ENCODE assay signal across 8 cellular contexts in the genomic region with DNA sequence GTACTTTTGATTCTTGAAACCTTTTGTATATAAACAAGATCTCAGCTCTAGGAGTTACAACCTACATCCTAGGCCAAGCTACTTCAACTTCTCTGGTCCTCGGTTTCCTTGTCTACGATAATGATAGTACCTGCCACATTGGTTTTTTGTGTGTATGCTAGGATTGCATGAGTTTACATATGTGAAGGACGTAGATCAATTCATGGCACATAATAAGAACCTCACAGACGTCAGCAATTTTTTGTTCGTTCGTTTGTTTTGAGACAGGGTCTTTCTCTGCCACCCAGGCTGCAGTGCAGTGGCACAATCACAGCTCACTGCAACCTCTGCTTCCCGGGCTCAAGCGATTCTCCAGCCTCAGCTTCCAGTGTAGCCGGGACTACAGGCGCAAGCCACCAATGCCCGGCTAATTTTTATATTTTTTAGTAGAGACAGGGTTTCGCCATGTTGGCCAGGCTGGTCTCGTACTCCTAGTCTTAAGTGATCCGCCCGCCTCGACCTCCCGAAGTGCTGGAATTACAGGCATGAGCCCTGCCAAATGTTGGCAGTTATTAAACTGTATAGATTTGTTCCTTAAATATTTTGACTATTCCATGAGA. TPM values are rescaled to one million over a fixed set of nuclear protein-coding genes. Genes with fewer than 3 reads are reported as not detected.
DNase-seq lines count a peak whose midpoint lies in the region; ATAC-seq and TF ChIP-seq lines count a peak whose summit lies in the region.

No MANE protein-coding gene starts in this region.

- peaks cover 27 to 31% (median 31%) of the 10 kb centered on the region in 3 donors for H3K4me1 Mint-ChIP-seq in T-cell

- H3K4me3 Mint-ChIP-seq in T-cell = peak overlapping the region; percentile 92 to 98 (median 96)

- H2AFZ ChIP-seq in fibroblast of lung (ENCODE audit: low read length) = peak overlapping the region; percentile 80

- H3K9me3 ChIP-seq in HEK293 (ENCODE audit: control insufficient read depth, insufficient read depth, low read depth, low read length) (no peaks in the 10 kb centered on the region), fibroblast of lung (ENCODE audit: control insufficient read depth, insufficient read depth, low read depth, low read length) (no peaks in the 10 kb centered on the region), prostate gland (no peaks in the 10 kb centered on the region)

- peak overlapping the region; percentile 87 for H3K4me2 ChIP-seq in fibroblast of lung (ENCODE audit: extremely low read depth, insufficient read depth, low read length)

- H3K4me1 ChIP-seq in HEK293 (ENCODE audit: control insufficient read depth, insufficient read depth, low read length) (peaks cover 3% of the 10 kb centered on the region), fibroblast of lung (ENCODE audit: control insufficient read depth, extremely low read depth, insufficient read depth, low read length) (peaks cover 15% of the 10 kb centered on the region), prostate gland (replicated peaks) (peaks cover 3% of the 10 kb centered on the region)

- peaks cover 30% of the 10 kb centered on the region for H3K79me2 ChIP-seq in fibroblast of lung (ENCODE audit: control insufficient read depth, insufficient read depth, low read length)

- H3K4me3 ChIP-seq in HEK293 (ENCODE audit: low read depth, low read length) (peak overlapping the region; percentile 98), fibroblast of lung (replicated peaks in 1 of 4; ENCODE audit: control extremely low read depth in 1 of 4, insufficient read depth in 1 of 4, low read depth in 3 of 4, low read length in 4 of 4) (peak overlapping the region; percentile 46 to 93 (median 77)), prostate gland (peak overlapping the region; percentile 86 to 87)

- CTCF ChIA-PET in HEK293 (lab: Yijun Ruan, JAX) (interaction anchor here (0.5 to 1.3 kb wide), 3 partner anchors 33 to 142 kb away, joined by 3 read pairs; no protein-coding TSS in a partner anchor), T-cell (lab: Charles Lee) (interaction anchor here in 1 of 2 donors (0.6 kb wide), 1 partner anchor 177 kb away, joined by 3 read pairs; no protein-coding TSS in a partner anchor)

- POLR2A ChIA-PET in HEK293 (lab: Yijun Ruan, JAX) (interaction anchor here (0.7 to 2.1 kb wide), 16 partner anchors 10 to 206 kb away, joined by 3 to 21 read pairs (median 4); a partner anchor contains a TSS), T-cell (lab: Charles Lee) (interaction anchor here (1.2 kb wide), 2 partner anchors 27 to 119 kb away, joined by 3 read pairs; no protein-coding TSS in a partner anchor)

- H4K20me1 ChIP-seq in fibroblast of lung (ENCODE audit: control insufficient read depth, extremely low read depth, insufficient read depth, low read length) = no peaks in the 10 kb centered on the region

- TF ChIP-seq POLR2A in prostate gland (IDR thresholded peaks at IDR 0.05) = no peak

- DNase-seq in T-cell (peak in 15 of 34 experiments; percentile 0 to 30 (median 4)), fibroblast of lung (ENCODE audit: low read depth in 2 of 2) (no peak), prostate gland (ENCODE audit: low spot score) (no peak), RKO (ENCODE audit: low spot score) (no peak)

- H3K27ac ChIP-seq in HEK293 (ENCODE audit: extremely low read depth, low read depth, low read length) (peak overlapping the region; percentile 76), fibroblast of lung (ENCODE audit: insufficient read depth, low read length) (peak overlapping the region; percentile 96), prostate gland (peak overlapping the region; percentile 94 to 97)

- intact Hi-C loops in prostate gland (cut with DNase I) = loop anchor here (2.0 kb wide), 1 partner anchor 134 kb away; a partner anchor contains a TSS

- H3K36me3 ChIP-seq in HEK293 (ENCODE audit: control insufficient read depth in 2 of 2, insufficient read depth in 1 of 2, low read length in 2 of 2) (peaks cover 10 to 13% of the 10 kb centered on the region in 2 experiments), fibroblast of lung (ENCODE audit: control insufficient read depth, insufficient read depth, low read length) (peaks cover 1% of the 10 kb centered on the region), prostate gland (no peaks in the 10 kb centered on the region)

- H3K36me3 Mint-ChIP-seq in T-cell = peaks cover 6% of the 10 kb centered on the region

- no peaks in the 10 kb centered on the region for H3K27me3 Mint-ChIP-seq in T-cell

- TF ChIP-seq CTCF in HEK293 (tag by site-specific recombination; IDR thresholded peaks at IDR 0.05) = no peak
- no peak for TF ChIP-seq CTCF in fibroblast of lung (conservative IDR thresholded peaks at IDR 0.05 in 1 of 2, IDR thresholded peaks at IDR 0.05 in 1 of 2; ENCODE audit: low read depth in 1 of 2, low read length in 2 of 2)
- TF ChIP-seq CTCF in prostate gland (IDR thresholded peaks at IDR 0.05) = no peak

- WGBS in prostate gland = 24% methylated on average over 17 of the region's 17 CpGs

- H3K27me3 ChIP-seq in fibroblast of lung (ENCODE audit: control insufficient read depth, insufficient read depth, low read length) (no peaks in the 10 kb centered on the region), prostate gland (replicated peaks; ENCODE audit: insufficient read depth) (no peaks in the 10 kb centered on the region)

- H3K9ac ChIP-seq in fibroblast of lung (ENCODE audit: insufficient read depth, low read length) = peak overlapping the region; percentile 93

- H3K9me3 Mint-ChIP-seq in T-cell = no peaks in the 10 kb centered on the region

- peak overlapping the region; percentile 99 for H3K27ac Mint-ChIP-seq in T-cell

- ATAC-seq in T-cell (replicated peaks in 1 of 4) = peak; percentile 14 to 50 (median 20)
- ATAC-seq in GM19395 (IDR thresholded peaks at IDR 0.05; ENCODE audit: unreplicated experiment) = no peak
- ATAC-seq in GM19324 (IDR thresholded peaks at IDR 0.05; ENCODE audit: low FRiP score, unreplicated experiment) = no peak
- no peak for ATAC-seq in GM21576 (IDR thresholded peaks at IDR 0.05; ENCODE audit: unreplicated experiment)

TF ChIP-seq in HEK293, 187 proteins besides CTCF, POLR2A, EP300 and RAD21 (continues in another document):
- TF ChIP-seq, protein P1, sequence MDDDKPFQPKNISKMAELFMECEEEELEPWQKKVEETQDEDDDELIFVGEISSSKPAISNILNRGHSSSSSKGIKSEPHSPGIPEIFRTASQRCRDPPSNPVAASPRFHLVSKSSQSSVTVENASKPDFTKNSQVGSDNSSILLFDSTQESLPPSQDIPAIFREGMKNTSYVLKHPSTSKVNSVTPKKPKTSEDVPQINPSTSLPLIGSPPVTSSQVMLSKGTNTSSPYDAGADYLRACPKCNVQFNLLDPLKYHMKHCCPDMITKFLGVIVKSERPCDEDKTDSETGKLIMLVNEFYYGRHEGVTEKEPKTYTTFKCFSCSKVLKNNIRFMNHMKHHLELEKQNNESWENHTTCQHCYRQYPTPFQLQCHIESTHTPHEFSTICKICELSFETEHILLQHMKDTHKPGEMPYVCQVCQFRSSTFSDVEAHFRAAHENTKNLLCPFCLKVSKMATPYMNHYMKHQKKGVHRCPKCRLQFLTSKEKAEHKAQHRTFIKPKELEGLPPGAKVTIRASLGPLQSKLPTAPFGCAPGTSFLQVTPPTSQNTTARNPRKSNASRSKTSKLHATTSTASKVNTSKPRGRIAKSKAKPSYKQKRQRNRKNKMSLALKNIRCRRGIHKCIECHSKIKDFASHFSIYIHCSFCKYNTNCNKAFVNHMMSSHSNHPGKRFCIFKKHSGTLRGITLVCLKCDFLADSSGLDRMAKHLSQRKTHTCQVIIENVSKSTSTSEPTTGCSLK (tag by site-specific recombination; IDR thresholded peaks at IDR 0.05) = no peak
- TF ChIP-seq, protein P2, sequence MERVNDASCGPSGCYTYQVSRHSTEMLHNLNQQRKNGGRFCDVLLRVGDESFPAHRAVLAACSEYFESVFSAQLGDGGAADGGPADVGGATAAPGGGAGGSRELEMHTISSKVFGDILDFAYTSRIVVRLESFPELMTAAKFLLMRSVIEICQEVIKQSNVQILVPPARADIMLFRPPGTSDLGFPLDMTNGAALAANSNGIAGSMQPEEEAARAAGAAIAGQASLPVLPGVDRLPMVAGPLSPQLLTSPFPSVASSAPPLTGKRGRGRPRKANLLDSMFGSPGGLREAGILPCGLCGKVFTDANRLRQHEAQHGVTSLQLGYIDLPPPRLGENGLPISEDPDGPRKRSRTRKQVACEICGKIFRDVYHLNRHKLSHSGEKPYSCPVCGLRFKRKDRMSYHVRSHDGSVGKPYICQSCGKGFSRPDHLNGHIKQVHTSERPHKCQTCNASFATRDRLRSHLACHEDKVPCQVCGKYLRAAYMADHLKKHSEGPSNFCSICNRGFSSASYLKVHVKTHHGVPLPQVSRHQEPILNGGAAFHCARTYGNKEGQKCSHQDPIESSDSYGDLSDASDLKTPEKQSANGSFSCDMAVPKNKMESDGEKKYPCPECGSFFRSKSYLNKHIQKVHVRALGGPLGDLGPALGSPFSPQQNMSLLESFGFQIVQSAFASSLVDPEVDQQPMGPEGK (tag by site-specific recombination; IDR thresholded peaks at IDR 0.05) = no peak
- TF ChIP-seq KLF7 (tag by site-specific recombination; IDR thresholded peaks at IDR 0.05; ENCODE audit: borderline replicate concordance) (no peak), ZNF501 (tag by site-specific recombination; IDR thresholded peaks at IDR 0.05) (no peak), ZNF223 (tag by site-specific recombination; IDR thresholded peaks at IDR 0.05) (no peak), HOXC10 (CRISPR knock-in tag; IDR thresholded peaks at IDR 0.05) (no peak)
- TF ChIP-seq, protein P3, sequence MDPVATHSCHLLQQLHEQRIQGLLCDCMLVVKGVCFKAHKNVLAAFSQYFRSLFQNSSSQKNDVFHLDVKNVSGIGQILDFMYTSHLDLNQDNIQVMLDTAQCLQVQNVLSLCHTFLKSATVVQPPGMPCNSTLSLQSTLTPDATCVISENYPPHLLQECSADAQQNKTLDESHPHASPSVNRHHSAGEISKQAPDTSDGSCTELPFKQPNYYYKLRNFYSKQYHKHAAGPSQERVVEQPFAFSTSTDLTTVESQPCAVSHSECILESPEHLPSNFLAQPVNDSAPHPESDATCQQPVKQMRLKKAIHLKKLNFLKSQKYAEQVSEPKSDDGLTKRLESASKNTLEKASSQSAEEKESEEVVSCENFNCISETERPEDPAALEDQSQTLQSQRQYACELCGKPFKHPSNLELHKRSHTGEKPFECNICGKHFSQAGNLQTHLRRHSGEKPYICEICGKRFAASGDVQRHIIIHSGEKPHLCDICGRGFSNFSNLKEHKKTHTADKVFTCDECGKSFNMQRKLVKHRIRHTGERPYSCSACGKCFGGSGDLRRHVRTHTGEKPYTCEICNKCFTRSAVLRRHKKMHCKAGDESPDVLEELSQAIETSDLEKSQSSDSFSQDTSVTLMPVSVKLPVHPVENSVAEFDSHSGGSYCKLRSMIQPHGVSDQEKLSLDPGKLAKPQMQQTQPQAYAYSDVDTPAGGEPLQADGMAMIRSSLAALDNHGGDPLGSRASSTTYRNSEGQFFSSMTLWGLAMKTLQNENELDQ (tag by site-specific recombination; IDR thresholded peaks at IDR 0.05; ENCODE audit: low read depth) = no peak

RNA-seq across cellular contexts. Expression of a gene that starts 0.7 kb away (rescaled TPM):
- total RNA-seq in T-cell = 10 to 100 TPM; 19.5 to 37.0 (median 23.3) TPM
- total RNA-seq in fibroblast of lung = 175 and 245 TPM in 2 replicates
- polyA plus RNA-seq in fibroblast of lung = 86.1 and 93.1 TPM in 2 replicates
- 45.3 and 55.7 TPM in 2 replicates for polyA plus RNA-seq in fibroblast of lung (2012)
- 22.4 and 26.4 TPM in 2 replicates for polyA minus RNA-seq in fibroblast of lung (ENCODE audit: low replicate concordance)
- 10 to 100 TPM; 69.7 to 88.6 TPM for total RNA-seq in prostate gland

Comparison
In these comparisons a context has a peak if more than half of its experiments do, and no peak if none do; other contexts are left out.
1. ATAC-seq: peak in T-cell (4 of 4); none in GM19395 (single experiment), GM19324 (single experiment) and GM21576 (single experiment).
2. Peak in every context shown above with its lines, with median percentiles within 50 percentile points of each other: H3K27ac ChIP-seq and H3K4me3 ChIP-seq.